11 cellular contexts compared by ENCODE assay signal in genomic region chr2:230537531-230537976, GRCh38.
DNase-seq lines count a peak whose midpoint lies in the region; ATAC-seq lines count a peak whose summit lies in the region.
"Had no signal": no experiment of that assay in that cellular context is flagged by ENCODE, and none has a peak within 500 bp of the region (broad histone marks: within the 10 kb centered on the region; RNA-seq: fewer than 3 reads in every experiment).

No MANE protein-coding gene starts in this region.

- peak overlapping the region; percentile 47 for H3K27ac Mint-ChIP-seq in activated T-helper 17 cell treated with anti-CD3 and anti-CD28 coated beads, Interleukin-2, amount 50 U/mL, for 72 hours

- DNase-seq in GM19240 (ENCODE audit: insufficient read length, low spot score) (peak; percentile 17), NCI-H526 (lab: John Stamatoyannopoulos, UW) (no peak), AG08396 (ENCODE audit: low spot score) (no peak), KBM-7 (no peak), amygdala (lab: John Stamatoyannopoulos, UW) (no peak)
- DNase-seq: NCI-H2171; stimulated activated naive CD4-positive, alpha-beta T cell treated with Interleukin-2 at 50 U/mL for 16 hours had no signal

- in situ Hi-C loops in KBM-7 (cut with MboI; ENCODE audit: low pct_unique_long_range_greater_than_20kb, low sequenced_read_pairs), result no loop called here

- no peaks in the 10 kb centered on the region for H3K9me3 Mint-ChIP-seq in activated T-helper 17 cell treated with anti-CD3 and anti-CD28 coated beads, Interleukin-2, amount 50 U/mL, for 72 hours

- H3K4me1 Mint-ChIP-seq in activated T-helper 17 cell treated with anti-CD3 and anti-CD28 coated beads, Interleukin-2, amount 50 U/mL, for 72 hours, result peaks cover 10% of the 10 kb centered on the region

- H3K27me3 Mint-ChIP-seq in activated T-helper 17 cell treated with anti-CD3 and anti-CD28 coated beads, Interleukin-2, amount 50 U/mL, for 72 hours, result no peaks in the 10 kb centered on the region

- ATAC-seq in GM18502 (IDR thresholded peaks at IDR 0.05; ENCODE audit: poor library complexity, unreplicated experiment) (peak; percentile 77), HG03025 (IDR thresholded peaks at IDR 0.05; ENCODE audit: low FRiP score, unreplicated experiment) (peak; percentile 52)
- ATAC-seq in activated T-helper 17 cell treated with anti-CD3 and anti-CD28 coated beads, Interleukin-2, amount 50 U/mL, for 72 hours (replicated peaks), result peak; percentile 81
- ATAC-seq: esophagus mucosa had no signal

- H3K4me3 Mint-ChIP-seq in activated T-helper 17 cell treated with anti-CD3 and anti-CD28 coated beads, Interleukin-2, amount 50 U/mL, for 72 hours, result no peak overlapping the region

- H3K36me3 Mint-ChIP-seq in activated T-helper 17 cell treated with anti-CD3 and anti-CD28 coated beads, Interleukin-2, amount 50 U/mL, for 72 hours (ENCODE audit: low read depth), result peaks cover 35% of the 10 kb centered on the region
